In genomic region chr10:88810196-88810961, GRCh38 we compare ENCODE assay signal across 8 cellular contexts. TPM values are rescaled to one million over a fixed set of nuclear protein-coding genes. Genes with fewer than 3 reads are reported as not detected.
DNase-seq lines count a peak whose midpoint lies in the region; ATAC-seq and TF ChIP-seq lines count a peak whose summit lies in the region.

No MANE protein-coding gene starts in this region.

- no peaks in the 10 kb centered on the region for H3K36me3 ChIP-seq in HAP-1 (replicated peaks)

- H3K27me3 Mint-ChIP-seq in activated T-helper 17 cell treated with anti-CD3 and anti-CD28 coated beads, Interleukin-2, amount 50 U/mL, for 72 hours = no peaks in the 10 kb centered on the region
- no peaks in the 10 kb centered on the region for H3K27me3 Mint-ChIP-seq in glutamatergic neuron (ENCODE audit: unreplicated experiment)

- no peaks in the 10 kb centered on the region for H3K4me1 ChIP-seq in HAP-1

- H3K27me3 ChIP-seq in HAP-1 (ENCODE audit: low read depth) = peaks cover 10% of the 10 kb centered on the region

- H3K4me3 ChIP-seq in HAP-1 = no peak overlapping the region

- no peak overlapping the region for H3K4me3 Mint-ChIP-seq in activated T-helper 17 cell treated with anti-CD3 and anti-CD28 coated beads, Interleukin-2, amount 50 U/mL, for 72 hours
- H3K4me3 Mint-ChIP-seq in glutamatergic neuron (ENCODE audit: unreplicated experiment) = no peak overlapping the region

- peak; percentile 74 for TF ChIP-seq CTCF in glutamatergic neuron (IDR thresholded peaks at IDR 0.05; ENCODE audit: partially characterized antibody, unreplicated experiment)

- H3K27ac Mint-ChIP-seq in activated T-helper 17 cell treated with anti-CD3 and anti-CD28 coated beads, Interleukin-2, amount 50 U/mL, for 72 hours = no peak overlapping the region
- no peak overlapping the region for H3K27ac Mint-ChIP-seq in glutamatergic neuron (ENCODE audit: unreplicated experiment)

- intact Hi-C loops in posterior vena cava (cut with DNase I) = loop anchor here in 1 of 2 donors (10.0 kb wide), 1 partner anchor 126 kb away; no protein-coding TSS in a partner anchor

- ATAC-seq in activated T-helper 17 cell treated with anti-CD3 and anti-CD28 coated beads, Interleukin-2, amount 50 U/mL, for 72 hours (replicated peaks) = peak; percentile 78

- H3K9me3 ChIP-seq in HAP-1 = no peaks in the 10 kb centered on the region

- H3K4me1 Mint-ChIP-seq in activated T-helper 17 cell treated with anti-CD3 and anti-CD28 coated beads, Interleukin-2, amount 50 U/mL, for 72 hours = peaks cover 12% of the 10 kb centered on the region
- peaks cover 3% of the 10 kb centered on the region for H3K4me1 Mint-ChIP-seq in glutamatergic neuron (ENCODE audit: low read depth, unreplicated experiment)

- H3K36me3 Mint-ChIP-seq in activated T-helper 17 cell treated with anti-CD3 and anti-CD28 coated beads, Interleukin-2, amount 50 U/mL, for 72 hours (ENCODE audit: low read depth) = no peaks in the 10 kb centered on the region
- H3K36me3 Mint-ChIP-seq in glutamatergic neuron (ENCODE audit: unreplicated experiment) = no peaks in the 10 kb centered on the region

- DNase-seq in DMS153 (lab: John Stamatoyannopoulos, UW) (peak; percentile 65), HAP-1 (ENCODE audit: low spot score in 2 of 2) (peak; percentile 52 to 54), NCI-H226 (peak; percentile 27), glutamatergic neuron (no peak), renal cortical epithelial cell (ENCODE audit: low read depth) (peak; percentile 80), epidermal melanocyte (ENCODE audit: insufficient read length, low spot score) (no peak), posterior vena cava (ENCODE audit: low spot score) (no peak)

- H3K9me3 Mint-ChIP-seq in activated T-helper 17 cell treated with anti-CD3 and anti-CD28 coated beads, Interleukin-2, amount 50 U/mL, for 72 hours = no peaks in the 10 kb centered on the region
- H3K9me3 Mint-ChIP-seq in glutamatergic neuron (ENCODE audit: unreplicated experiment) = no peaks in the 10 kb centered on the region

- in situ Hi-C loops in HAP-1 (cut with MboI; ENCODE audit: low sequenced_read_pairs) = loop anchor here (25.0 kb wide), 1 partner anchor 123 kb away; no protein-coding TSS in a partner anchor

RNA-seq across cellular contexts. Expression of gene LIPM, which starts 7.8 kb away (rescaled TPM):
- not detected for total RNA-seq in activated T-helper 17 cell treated with anti-CD3 and anti-CD28 coated beads, Interleukin-2, amount 50 U/mL, for 72 hours
- not detected for total RNA-seq in glutamatergic neuron (ENCODE audit: unreplicated experiment)
- not detected in 2 replicates for total RNA-seq in renal cortical epithelial cell
- not detected for total RNA-seq in posterior vena cava

RNA-seq across cellular contexts. Expression of gene ANKRD22, which starts 41.3 kb away (rescaled TPM):
- 1 to 10 TPM in 1 of 2 donors, under 1 TPM in 1; 0.21 to 5.9 TPM for total RNA-seq in activated T-helper 17 cell treated with anti-CD3 and anti-CD28 coated beads, Interleukin-2, amount 50 U/mL, for 72 hours
- total RNA-seq in glutamatergic neuron (ENCODE audit: unreplicated experiment) (not detected), renal cortical epithelial cell (0.05 and 1.0 TPM in 2 replicates), posterior vena cava (under 1 TPM; 0.28 to 0.33 TPM)

RNA-seq across cellular contexts. Expression of gene LIPN, which starts 50.6 kb away (rescaled TPM):
- total RNA-seq in activated T-helper 17 cell treated with anti-CD3 and anti-CD28 coated beads, Interleukin-2, amount 50 U/mL, for 72 hours = not detected
- total RNA-seq in glutamatergic neuron (ENCODE audit: unreplicated experiment) = not detected
- total RNA-seq in renal cortical epithelial cell = not detected in 2 replicates
- total RNA-seq in posterior vena cava = under 1 TPM in 1 of 2 donors, not detected in 1; 0.32 TPM

Comparison
In these comparisons a context has a peak if more than half of its experiments do, and no peak if none do; other contexts are left out.
1. DNase-seq: peak in DMS153 (single experiment), HAP-1 (2 of 2), NCI-H226 (single experiment) and renal cortical epithelial cell (single experiment); none in glutamatergic neuron (single experiment), epidermal melanocyte (single experiment) and posterior vena cava (single experiment).